1 cellular context compared by ENCODE assay signal in the genomic region with DNA sequence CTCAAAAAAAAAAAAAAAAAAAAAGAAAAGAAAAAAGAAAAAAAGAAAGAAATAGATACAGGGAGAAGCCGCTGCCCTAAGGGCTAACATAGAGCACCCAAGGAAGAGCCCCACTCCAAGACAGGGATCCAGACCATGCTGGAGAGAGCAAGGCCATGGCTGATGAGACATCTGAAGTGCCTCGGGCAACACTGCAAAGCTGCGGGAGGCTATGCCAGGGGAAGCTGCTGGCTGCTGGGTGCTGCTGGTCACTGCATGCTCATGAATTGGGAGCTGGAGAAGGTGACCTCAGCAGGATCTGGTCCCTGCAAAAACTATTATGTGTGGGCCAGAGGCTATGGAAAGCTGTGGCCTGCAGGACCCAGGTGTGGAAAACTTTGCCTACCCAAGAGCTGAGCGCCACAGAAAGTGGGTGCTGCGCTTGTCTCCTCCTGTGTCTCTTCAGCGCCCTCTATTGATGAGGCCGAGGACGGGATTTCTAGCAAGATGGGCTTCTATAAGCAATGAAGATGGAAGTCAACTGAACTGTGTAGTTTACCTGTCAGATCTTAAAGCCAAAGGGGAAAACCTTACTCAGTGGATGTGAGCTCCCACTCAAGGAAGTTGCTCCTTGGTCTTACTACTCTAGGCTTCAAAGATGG.
TF ChIP-seq lines count a peak whose summit lies in the region.

No MANE protein-coding gene starts in this region.

TF ChIP-seq in HepG2, 621 proteins besides CTCF, POLR2A, EP300 and RAD21 (continues in another document):
- TF ChIP-seq, protein P1, sequence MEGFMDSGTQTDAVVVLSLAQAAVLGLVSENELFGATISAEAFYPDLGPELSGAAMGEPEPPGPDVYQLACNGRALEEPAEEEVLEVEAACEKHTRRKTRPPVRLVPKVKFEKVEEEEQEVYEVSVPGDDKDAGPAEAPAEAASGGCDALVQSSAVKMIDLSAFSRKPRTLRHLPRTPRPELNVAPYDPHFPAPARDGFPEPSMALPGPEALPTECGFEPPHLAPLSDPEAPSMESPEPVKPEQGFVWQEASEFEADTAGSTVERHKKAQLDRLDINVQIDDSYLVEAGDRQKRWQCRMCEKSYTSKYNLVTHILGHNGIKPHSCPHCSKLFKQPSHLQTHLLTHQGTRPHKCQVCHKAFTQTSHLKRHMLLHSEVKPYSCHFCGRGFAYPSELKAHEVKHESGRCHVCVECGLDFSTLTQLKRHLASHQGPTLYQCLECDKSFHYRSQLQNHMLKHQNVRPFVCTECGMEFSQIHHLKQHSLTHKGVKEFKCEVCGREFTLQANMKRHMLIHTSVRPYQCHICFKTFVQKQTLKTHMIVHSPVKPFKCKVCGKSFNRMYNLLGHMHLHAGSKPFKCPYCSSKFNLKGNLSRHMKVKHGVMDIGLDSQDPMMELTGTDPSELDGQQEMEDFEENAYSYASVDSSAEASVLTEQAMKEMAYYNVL (CRISPR knock-in tag; IDR thresholded peaks at IDR 0.05; ENCODE audit: borderline replicate concordance): no peak
- TF ChIP-seq SIN3B (IDR thresholded peaks at IDR 0.05; ENCODE audit: low read length) (no peak), CENPT (CRISPR knock-in tag; IDR thresholded peaks at IDR 0.05; ENCODE audit: low read depth) (no peak), ZFP41 (CRISPR knock-in tag; IDR thresholded peaks at IDR 0.05; ENCODE audit: borderline replicate concordance) (no peak), RAD51 (IDR thresholded peaks at IDR 0.05; ENCODE audit: borderline replicate concordance) (no peak), FOXA3 (CRISPR knock-in tag; IDR thresholded peaks at IDR 0.05) (0 out of 2 replicates have a peak, but pooled peaks have one; percentile 13), PTBP1 (IDR thresholded peaks at IDR 0.05; ENCODE audit: low read depth, low read length, poor library complexity, severe bottlenecking) (no peak), ARNT2 (CRISPR knock-in tag; IDR thresholded peaks at IDR 0.05; ENCODE audit: low read depth) (0 out of 2 replicates have a peak, but pooled peaks have one; percentile 34), KAT2B (IDR thresholded peaks at IDR 0.05; ENCODE audit: borderline replicate concordance, low read depth, low read length) (no peak), SMC3 (IDR thresholded peaks at IDR 0.05; ENCODE audit: low read length) (peak; percentile 13; the same call in 1 of the 2 replicates), ZNF20 (CRISPR knock-in tag; IDR thresholded peaks at IDR 0.05) (no peak), ATRX (CRISPR knock-in tag; IDR thresholded peaks at IDR 0.05; ENCODE audit: borderline replicate concordance) (no peak), CBFB (CRISPR knock-in tag; IDR thresholded peaks at IDR 0.05) (no peak), ZNF703 (CRISPR knock-in tag; IDR thresholded peaks at IDR 0.05; ENCODE audit: borderline replicate concordance) (no peak), TAF15 (IDR thresholded peaks at IDR 0.05; ENCODE audit: low read depth, low read length, poor library complexity, severe bottlenecking) (no peak), FIP1L1 (IDR thresholded peaks at IDR 0.05; ENCODE audit: borderline replicate concordance, insufficient read depth, low read depth, low read length) (no peak), ZNF24 (IDR thresholded peaks at IDR 0.05) (no peak), ZNF224 (CRISPR knock-in tag; IDR thresholded peaks at IDR 0.05) (no peak), ZNF282 (IDR thresholded peaks at IDR 0.05; ENCODE audit: partially characterized antibody) (no peak), ZNF331 (CRISPR knock-in tag; IDR thresholded peaks at IDR 0.05) (no peak), NRL (CRISPR knock-in tag; IDR thresholded peaks at IDR 0.05; ENCODE audit: borderline replicate concordance) (no peak), ZNF615 (CRISPR knock-in tag; IDR thresholded peaks at IDR 0.05; ENCODE audit: borderline replicate concordance) (no peak), FOSL2 (CRISPR knock-in tag; IDR thresholded peaks at IDR 0.05) (0 out of 2 replicates have a peak, but pooled peaks have one; percentile 4), ZNF383 (CRISPR knock-in tag; IDR thresholded peaks at IDR 0.05; ENCODE audit: borderline replicate concordance) (no peak), SRSF1 (optimal IDR thresholded peaks at IDR 0.05; ENCODE audit: low read depth, low read length) (no peak), MIER2 (CRISPR knock-in tag; IDR thresholded peaks at IDR 0.05) (peak; percentile 74; the same call in 1 of the 2 replicates), MIXL1 (CRISPR knock-in tag; IDR thresholded peaks at IDR 0.05) (0 out of 2 replicates have a peak, but pooled peaks have one; percentile 34), ZNF879 (CRISPR knock-in tag; IDR thresholded peaks at IDR 0.05) (no peak)
- TF ChIP-seq, protein P2, sequence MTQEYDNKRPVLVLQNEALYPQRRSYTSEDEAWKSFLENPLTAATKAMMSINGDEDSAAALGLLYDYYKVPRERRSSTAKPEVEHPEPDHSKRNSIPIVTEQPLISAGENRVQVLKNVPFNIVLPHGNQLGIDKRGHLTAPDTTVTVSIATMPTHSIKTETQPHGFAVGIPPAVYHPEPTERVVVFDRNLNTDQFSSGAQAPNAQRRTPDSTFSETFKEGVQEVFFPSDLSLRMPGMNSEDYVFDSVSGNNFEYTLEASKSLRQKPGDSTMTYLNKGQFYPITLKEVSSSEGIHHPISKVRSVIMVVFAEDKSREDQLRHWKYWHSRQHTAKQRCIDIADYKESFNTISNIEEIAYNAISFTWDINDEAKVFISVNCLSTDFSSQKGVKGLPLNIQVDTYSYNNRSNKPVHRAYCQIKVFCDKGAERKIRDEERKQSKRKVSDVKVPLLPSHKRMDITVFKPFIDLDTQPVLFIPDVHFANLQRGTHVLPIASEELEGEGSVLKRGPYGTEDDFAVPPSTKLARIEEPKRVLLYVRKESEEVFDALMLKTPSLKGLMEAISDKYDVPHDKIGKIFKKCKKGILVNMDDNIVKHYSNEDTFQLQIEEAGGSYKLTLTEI (CRISPR knock-in tag; conservative IDR thresholded peaks at IDR 0.05): no peak
- TF ChIP-seq, protein P3, sequence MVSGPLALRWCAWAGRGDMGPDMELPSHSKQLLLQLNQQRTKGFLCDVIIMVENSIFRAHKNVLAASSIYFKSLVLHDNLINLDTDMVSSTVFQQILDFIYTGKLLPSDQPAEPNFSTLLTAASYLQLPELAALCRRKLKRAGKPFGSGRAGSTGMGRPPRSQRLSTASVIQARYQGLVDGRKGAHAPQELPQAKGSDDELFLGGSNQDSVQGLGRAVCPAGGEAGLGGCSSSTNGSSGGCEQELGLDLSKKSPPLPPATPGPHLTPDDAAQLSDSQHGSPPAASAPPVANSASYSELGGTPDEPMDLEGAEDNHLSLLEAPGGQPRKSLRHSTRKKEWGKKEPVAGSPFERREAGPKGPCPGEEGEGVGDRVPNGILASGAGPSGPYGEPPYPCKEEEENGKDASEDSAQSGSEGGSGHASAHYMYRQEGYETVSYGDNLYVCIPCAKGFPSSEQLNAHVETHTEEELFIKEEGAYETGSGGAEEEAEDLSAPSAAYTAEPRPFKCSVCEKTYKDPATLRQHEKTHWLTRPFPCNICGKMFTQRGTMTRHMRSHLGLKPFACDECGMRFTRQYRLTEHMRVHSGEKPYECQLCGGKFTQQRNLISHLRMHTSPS (CRISPR knock-in tag; IDR thresholded peaks at IDR 0.05; ENCODE audit: low read depth): no peak
- TF ChIP-seq, protein P4, sequence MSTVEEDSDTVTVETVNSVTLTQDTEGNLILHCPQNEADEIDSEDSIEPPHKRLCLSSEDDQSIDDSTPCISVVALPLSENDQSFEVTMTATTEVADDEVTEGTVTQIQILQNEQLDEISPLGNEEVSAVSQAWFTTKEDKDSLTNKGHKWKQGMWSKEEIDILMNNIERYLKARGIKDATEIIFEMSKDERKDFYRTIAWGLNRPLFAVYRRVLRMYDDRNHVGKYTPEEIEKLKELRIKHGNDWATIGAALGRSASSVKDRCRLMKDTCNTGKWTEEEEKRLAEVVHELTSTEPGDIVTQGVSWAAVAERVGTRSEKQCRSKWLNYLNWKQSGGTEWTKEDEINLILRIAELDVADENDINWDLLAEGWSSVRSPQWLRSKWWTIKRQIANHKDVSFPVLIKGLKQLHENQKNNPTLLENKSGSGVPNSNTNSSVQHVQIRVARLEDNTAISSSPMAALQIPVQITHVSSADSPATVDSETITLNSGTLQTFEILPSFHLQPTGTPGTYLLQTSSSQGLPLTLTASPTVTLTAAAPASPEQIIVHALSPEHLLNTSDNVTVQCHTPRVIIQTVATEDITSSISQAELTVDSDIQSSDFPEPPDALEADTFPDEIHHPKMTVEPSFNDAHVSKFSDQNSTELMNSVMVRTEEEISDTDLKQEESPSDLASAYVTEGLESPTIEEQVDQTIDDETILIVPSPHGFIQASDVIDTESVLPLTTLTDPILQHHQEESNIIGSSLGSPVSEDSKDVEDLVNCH (CRISPR knock-in tag; IDR thresholded peaks at IDR 0.05): no peak
- TF ChIP-seq, protein P5, sequence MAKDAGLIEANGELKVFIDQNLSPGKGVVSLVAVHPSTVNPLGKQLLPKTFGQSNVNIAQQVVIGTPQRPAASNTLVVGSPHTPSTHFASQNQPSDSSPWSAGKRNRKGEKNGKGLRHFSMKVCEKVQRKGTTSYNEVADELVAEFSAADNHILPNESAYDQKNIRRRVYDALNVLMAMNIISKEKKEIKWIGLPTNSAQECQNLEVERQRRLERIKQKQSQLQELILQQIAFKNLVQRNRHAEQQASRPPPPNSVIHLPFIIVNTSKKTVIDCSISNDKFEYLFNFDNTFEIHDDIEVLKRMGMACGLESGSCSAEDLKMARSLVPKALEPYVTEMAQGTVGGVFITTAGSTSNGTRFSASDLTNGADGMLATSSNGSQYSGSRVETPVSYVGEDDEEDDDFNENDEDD (CRISPR knock-in tag; IDR thresholded peaks at IDR 0.05; ENCODE audit: borderline replicate concordance): no peak
- TF ChIP-seq, protein P6, sequence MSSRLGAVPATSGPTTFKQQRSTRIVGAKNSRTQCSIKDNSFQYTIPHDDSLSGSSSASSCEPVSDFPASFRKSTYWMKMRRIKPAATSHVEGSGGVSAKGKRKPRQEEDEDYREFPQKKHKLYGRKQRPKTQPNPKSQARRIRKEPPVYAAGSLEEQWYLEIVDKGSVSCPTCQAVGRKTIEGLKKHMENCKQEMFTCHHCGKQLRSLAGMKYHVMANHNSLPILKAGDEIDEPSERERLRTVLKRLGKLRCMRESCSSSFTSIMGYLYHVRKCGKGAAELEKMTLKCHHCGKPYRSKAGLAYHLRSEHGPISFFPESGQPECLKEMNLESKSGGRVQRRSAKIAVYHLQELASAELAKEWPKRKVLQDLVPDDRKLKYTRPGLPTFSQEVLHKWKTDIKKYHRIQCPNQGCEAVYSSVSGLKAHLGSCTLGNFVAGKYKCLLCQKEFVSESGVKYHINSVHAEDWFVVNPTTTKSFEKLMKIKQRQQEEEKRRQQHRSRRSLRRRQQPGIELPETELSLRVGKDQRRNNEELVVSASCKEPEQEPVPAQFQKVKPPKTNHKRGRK (CRISPR knock-in tag; IDR thresholded peaks at IDR 0.05): no peak
- TF ChIP-seq, protein P7, sequence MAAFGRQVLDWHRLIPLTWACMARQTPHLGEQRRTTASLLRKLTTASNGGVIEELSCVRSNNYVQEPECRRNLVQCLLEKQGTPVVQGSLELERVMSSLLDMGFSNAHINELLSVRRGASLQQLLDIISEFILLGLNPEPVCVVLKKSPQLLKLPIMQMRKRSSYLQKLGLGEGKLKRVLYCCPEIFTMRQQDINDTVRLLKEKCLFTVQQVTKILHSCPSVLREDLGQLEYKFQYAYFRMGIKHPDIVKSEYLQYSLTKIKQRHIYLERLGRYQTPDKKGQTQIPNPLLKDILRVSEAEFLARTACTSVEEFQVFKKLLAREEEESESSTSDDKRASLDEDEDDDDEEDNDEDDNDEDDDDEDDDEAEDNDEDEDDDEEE (CRISPR knock-in tag; IDR thresholded peaks at IDR 0.05): 0 out of 2 replicates have a peak, but pooled peaks have one; percentile 47
- TF ChIP-seq, protein P8, sequence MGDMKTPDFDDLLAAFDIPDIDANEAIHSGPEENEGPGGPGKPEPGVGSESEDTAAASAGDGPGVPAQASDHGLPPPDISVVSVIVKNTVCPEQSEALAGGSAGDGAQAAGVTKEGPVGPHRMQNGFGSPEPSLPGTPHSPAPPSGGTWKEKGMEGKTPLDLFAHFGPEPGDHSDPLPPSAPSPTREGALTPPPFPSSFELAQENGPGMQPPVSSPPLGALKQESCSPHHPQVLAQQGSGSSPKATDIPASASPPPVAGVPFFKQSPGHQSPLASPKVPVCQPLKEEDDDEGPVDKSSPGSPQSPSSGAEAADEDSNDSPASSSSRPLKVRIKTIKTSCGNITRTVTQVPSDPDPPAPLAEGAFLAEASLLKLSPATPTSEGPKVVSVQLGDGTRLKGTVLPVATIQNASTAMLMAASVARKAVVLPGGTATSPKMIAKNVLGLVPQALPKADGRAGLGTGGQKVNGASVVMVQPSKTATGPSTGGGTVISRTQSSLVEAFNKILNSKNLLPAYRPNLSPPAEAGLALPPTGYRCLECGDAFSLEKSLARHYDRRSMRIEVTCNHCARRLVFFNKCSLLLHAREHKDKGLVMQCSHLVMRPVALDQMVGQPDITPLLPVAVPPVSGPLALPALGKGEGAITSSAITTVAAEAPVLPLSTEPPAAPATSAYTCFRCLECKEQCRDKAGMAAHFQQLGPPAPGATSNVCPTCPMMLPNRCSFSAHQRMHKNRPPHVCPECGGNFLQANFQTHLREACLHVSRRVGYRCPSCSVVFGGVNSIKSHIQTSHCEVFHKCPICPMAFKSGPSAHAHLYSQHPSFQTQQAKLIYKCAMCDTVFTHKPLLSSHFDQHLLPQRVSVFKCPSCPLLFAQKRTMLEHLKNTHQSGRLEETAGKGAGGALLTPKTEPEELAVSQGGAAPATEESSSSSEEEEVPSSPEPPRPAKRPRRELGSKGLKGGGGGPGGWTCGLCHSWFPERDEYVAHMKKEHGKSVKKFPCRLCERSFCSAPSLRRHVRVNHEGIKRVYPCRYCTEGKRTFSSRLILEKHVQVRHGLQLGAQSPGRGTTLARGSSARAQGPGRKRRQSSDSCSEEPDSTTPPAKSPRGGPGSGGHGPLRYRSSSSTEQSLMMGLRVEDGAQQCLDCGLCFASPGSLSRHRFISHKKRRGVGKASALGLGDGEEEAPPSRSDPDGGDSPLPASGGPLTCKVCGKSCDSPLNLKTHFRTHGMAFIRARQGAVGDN (CRISPR knock-in tag; IDR thresholded peaks at IDR 0.05): peak; percentile 26; the same call in 1 of the 2 replicates
- TF ChIP-seq, protein P9, sequence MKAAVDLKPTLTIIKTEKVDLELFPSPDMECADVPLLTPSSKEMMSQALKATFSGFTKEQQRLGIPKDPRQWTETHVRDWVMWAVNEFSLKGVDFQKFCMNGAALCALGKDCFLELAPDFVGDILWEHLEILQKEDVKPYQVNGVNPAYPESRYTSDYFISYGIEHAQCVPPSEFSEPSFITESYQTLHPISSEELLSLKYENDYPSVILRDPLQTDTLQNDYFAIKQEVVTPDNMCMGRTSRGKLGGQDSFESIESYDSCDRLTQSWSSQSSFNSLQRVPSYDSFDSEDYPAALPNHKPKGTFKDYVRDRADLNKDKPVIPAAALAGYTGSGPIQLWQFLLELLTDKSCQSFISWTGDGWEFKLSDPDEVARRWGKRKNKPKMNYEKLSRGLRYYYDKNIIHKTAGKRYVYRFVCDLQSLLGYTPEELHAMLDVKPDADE (CRISPR knock-in tag; IDR thresholded peaks at IDR 0.05): no peak
